ENCODE assay signal across 28 cellular contexts in the genomic region with DNA sequence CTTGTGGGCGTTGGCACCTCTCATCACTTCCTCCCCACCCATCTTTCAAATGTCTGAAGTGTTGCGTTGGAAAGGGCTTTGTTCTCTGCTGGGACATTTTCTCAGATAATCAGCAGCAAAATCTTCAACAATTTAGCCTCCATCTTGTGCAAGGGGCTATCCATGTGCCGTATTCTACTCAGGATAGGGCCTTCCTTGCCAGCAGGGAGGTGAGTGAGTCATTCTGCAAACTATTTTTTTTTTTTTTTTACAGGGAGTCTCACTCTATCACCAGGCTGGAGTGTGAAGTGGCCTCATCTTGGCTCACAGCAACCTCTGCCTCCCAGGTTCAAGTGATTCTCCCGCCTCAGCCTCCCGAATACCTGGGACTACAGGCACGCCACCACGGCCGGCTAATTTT.
A peak's percentile ranks its signal among the peaks of the same experiment; 100 is the strongest.
DNase-seq lines count a peak whose midpoint lies in the region; ATAC-seq and TF ChIP-seq lines count a peak whose summit lies in the region.
"Had no signal": no experiment of that assay in that cellular context is flagged by ENCODE, and none has a peak within 500 bp of the region (broad histone marks: within the 10 kb centered on the region; RNA-seq: fewer than 3 reads in every experiment).

No MANE protein-coding gene starts in this region.

- no peak overlapping the region for H2AK9ac ChIP-seq in IMR-90 (replicated peaks; ENCODE audit: low read depth, low read length, poor library complexity)

- no peak overlapping the region for H3K27ac ChIP-seq in IMR-90 (ENCODE audit: insufficient read depth, low read length)
- H3K27ac ChIP-seq: Peyer's patch, skin epidermis, thoracic aorta had no signal

- H2BK5ac ChIP-seq in IMR-90 (ENCODE audit: low read depth, low read length, poor library complexity, severe bottlenecking) = no peak overlapping the region

- no peaks in the 10 kb centered on the region for H3K27me3 Mint-ChIP-seq in progenitor cell of endocrine pancreas
- H3K27me3 Mint-ChIP-seq in activated T-cell treated with anti-CD3 and anti-CD28 coated beads, Interleukin-2, amount 50 U/mL, for 72 hours (ENCODE audit: low read depth) = no peaks in the 10 kb centered on the region
- H3K27me3 Mint-ChIP-seq: stimulated activated naive B cell treated with anti-CD40 and anti-IgM and Interleukin-4, amounts not matched to agents 10 μg/mL and 1 μg/mL and 100 μg/mL, for 72 hours had no signal

- H3K9me1 ChIP-seq in IMR-90 (ENCODE audit: insufficient read depth, low read length) = no peaks in the 10 kb centered on the region

- no peaks in the 10 kb centered on the region for H3K9me3 Mint-ChIP-seq in progenitor cell of endocrine pancreas (ENCODE audit: low read depth)
- H3K9me3 Mint-ChIP-seq in activated T-cell treated with anti-CD3 and anti-CD28 coated beads, Interleukin-2, amount 50 U/mL, for 72 hours = no peaks in the 10 kb centered on the region

- no peak overlapping the region for H3K9ac ChIP-seq in IMR-90 (ENCODE audit: low read depth, low read length)

- no peak overlapping the region for H4K91ac ChIP-seq in IMR-90 (ENCODE audit: insufficient read depth, low read depth, low read length)

- no peaks in the 10 kb centered on the region for H3K27me3 ChIP-seq in IMR-90 (ENCODE audit: control insufficient read depth, insufficient read depth, low read length)
- H3K27me3 ChIP-seq: Peyer's patch had no signal

- TF ChIP-seq CTCF in IMR-90 (conservative IDR thresholded peaks at IDR 0.05; ENCODE audit: low read depth, low read length) = no peak
- TF ChIP-seq CTCF in progenitor cell of endocrine pancreas (IDR thresholded peaks at IDR 0.05; ENCODE audit: unreplicated experiment) = no peak

- H3K4ac ChIP-seq in IMR-90 (ENCODE audit: low read depth, low read length) = no peak overlapping the region

- intact Hi-C loops in IMR-90 (cut with micrococcal nuclease) = no loop called here

- no peak overlapping the region for H3K4me3 ChIP-seq in IMR-90 (ENCODE audit: insufficient read depth, low read depth, low read length)
- H3K4me3 ChIP-seq: K562, Peyer's patch, skin epidermis, thoracic aorta had no signal

- no TSS peak for BruUV-seq in IMR-90 (replicated peaks; lab: Mats Ljungman, UMichigan)

- WGBS in IMR-90 (ENCODE audit: extremely low coverage in 2 of 2, insufficient read length in 1 of 2), 2 experiments = 89% methylated on average over 3 of the region's 8 CpGs; no CpG with 5 or more reads in 1 of the 2 experiments

- no peak for TF ChIP-seq POLR2A in IMR-90 (IDR thresholded peaks at IDR 0.05; ENCODE audit: low read depth, low read length)

- no peak overlapping the region for H3K4me3 Mint-ChIP-seq in progenitor cell of endocrine pancreas (ENCODE audit: low read depth)
- H3K4me3 Mint-ChIP-seq in activated T-cell treated with anti-CD3 and anti-CD28 coated beads, Interleukin-2, amount 50 U/mL, for 72 hours = no peak overlapping the region
- H3K4me3 Mint-ChIP-seq: naive B cell; stimulated activated naive B cell treated with anti-CD40 and anti-IgM and Interleukin-4, amounts not matched to agents 10 μg/mL and 1 μg/mL and 100 μg/mL, for 72 hours; WTC11 had no signal

- no peak for TF ChIP-seq RAD21 in IMR-90 (IDR thresholded peaks at IDR 0.05; ENCODE audit: low read length)

- ATAC-seq in IMR-90 (ENCODE audit: low read depth) = peak; percentile 48; the same call in 1 of the 2 replicates
- ATAC-seq in activated T-cell treated with anti-CD3 and anti-CD28 coated beads, Interleukin-2, amount 50 U/mL, for 72 hours (replicated peaks in 1 of 2) = no peak
- ATAC-seq: K562; stimulated activated naive B cell treated with anti-CD40 and anti-IgM and Interleukin-4, amounts not matched to agents 10 μg/mL and 1 μg/mL and 100 μg/mL, for 72 hours; WTC11 had no signal

- DNase-seq in A172 (ENCODE audit: low spot score) (peak; percentile 21), IMR-90 (peak; percentile 8), astrocyte of the hippocampus (ENCODE audit: low read depth, low spot score) (peak; percentile 28), fibroblast of the conjunctiva (ENCODE audit: low read depth) (peak; percentile 51), COLO668 (lab: John Stamatoyannopoulos, UW; ENCODE audit: unreplicated experiment) (no peak), progenitor cell of endocrine pancreas (ENCODE audit: low spot score, unreplicated experiment) (no peak), 8988T (no peak)
- no peak for DNase-seq in activated T-cell treated with anti-CD3 and anti-CD28 coated beads, Interleukin-2, amount 50 U/mL, for 72 hours
- DNase-seq: ACHN; activated CD4-positive, alpha-beta T cell treated with anti-CD3 and anti-CD28 coated beads, Interleukin-2, amount 50 U/mL, for 4 hours; activated gamma-delta T cell; amygdala; C1 segment of cervical spinal cord; effector memory CD4-positive, alpha-beta T cell; GDM1; hypothalamus; islet precursor cell; MV-4-11; naive B cell; NCI-H187; NCI-H2227 treated with DMSO at 0.1 percent for 48 hours; Peyer's patch; stimulated activated CD4-positive, alpha-beta T cell treated with anti-CD3 and anti-CD28 coated beads, Interleukin-2, amount 100 ng/mL, for 24 hours; stimulated activated naive B cell treated with anti-CD40 and anti-IgM and Interleukin-4, amounts not matched to agents 10 μg/mL and 1 μg/mL and 100 μg/mL, for 72 hours had no signal

- no peaks in the 10 kb centered on the region for H3K79me1 ChIP-seq in IMR-90 (ENCODE audit: low read depth in 1 of 2, low read length in 2 of 2)

- H4K20me1 ChIP-seq in IMR-90 (ENCODE audit: insufficient read depth, low read length) = no peaks in the 10 kb centered on the region

- H2BK20ac ChIP-seq in IMR-90 (ENCODE audit: low read depth, low read length) = no peak overlapping the region

- peak overlapping the region; percentile 30; the same call in 1 of the 2 replicates for H3K4me2 ChIP-seq in IMR-90 (ENCODE audit: low read depth, low read length)

- H3K36me3 ChIP-seq in IMR-90 (ENCODE audit: control insufficient read depth, insufficient read depth, low read length) = no peaks in the 10 kb centered on the region
- H3K36me3 ChIP-seq: Peyer's patch, thoracic aorta had no signal

- no peak overlapping the region for H3K27ac Mint-ChIP-seq in progenitor cell of endocrine pancreas
- H3K27ac Mint-ChIP-seq in activated T-cell treated with anti-CD3 and anti-CD28 coated beads, Interleukin-2, amount 50 U/mL, for 72 hours = no peak overlapping the region
- H3K27ac Mint-ChIP-seq: naive B cell; stimulated activated naive B cell treated with anti-CD40 and anti-IgM and Interleukin-4, amounts not matched to agents 10 μg/mL and 1 μg/mL and 100 μg/mL, for 72 hours; WTC11 had no signal

- in situ Hi-C loops in IMR-90 (cut with MboI; ENCODE audit: low sequenced_read_pairs) = no loop called here

- peaks cover 1% of the 10 kb centered on the region for H3K4me1 Mint-ChIP-seq in progenitor cell of endocrine pancreas (ENCODE audit: low read depth)
- H3K4me1 Mint-ChIP-seq in activated T-cell treated with anti-CD3 and anti-CD28 coated beads, Interleukin-2, amount 50 U/mL, for 72 hours (ENCODE audit: low read depth) = no peaks in the 10 kb centered on the region
- H3K4me1 Mint-ChIP-seq: naive B cell; stimulated activated naive B cell treated with anti-CD40 and anti-IgM and Interleukin-4, amounts not matched to agents 10 μg/mL and 1 μg/mL and 100 μg/mL, for 72 hours; WTC11 had no signal

- H3K9me3 ChIP-seq in IMR-90 (ENCODE audit: control insufficient read depth, insufficient read depth, low read length) = no peaks in the 10 kb centered on the region
- H3K9me3 ChIP-seq: Peyer's patch, thoracic aorta had no signal

- H3K4me1 ChIP-seq in IMR-90 (ENCODE audit: control insufficient read depth, insufficient read depth, low read length) = no peaks in the 10 kb centered on the region
- H3K4me1 ChIP-seq: Peyer's patch had no signal

- POLR2A ChIA-PET in IMR-90 (lab: Charles Lee; ENCODE audit: unreplicated experiment) = no interaction called here

- no peak overlapping the region for H3K56ac ChIP-seq in IMR-90 (ENCODE audit: extremely low read depth, insufficient read depth, low read length)

- CTCF ChIA-PET in IMR-90 (lab: Yijun Ruan, JAX) = interaction anchor here (0.6 kb wide), 1 partner anchor 341 kb away, joined by 3 read pairs; no protein-coding TSS in a partner anchor

- H3K23ac ChIP-seq in IMR-90 (ENCODE audit: low read depth, low read length) = no peak overlapping the region

- no peak overlapping the region for H2BK120ac ChIP-seq in IMR-90 (ENCODE audit: low read depth, low read length)

- H4K8ac ChIP-seq in IMR-90 (ENCODE audit: low read depth in 2 of 2, low read length in 2 of 2) = no peak overlapping the region

- no peak overlapping the region for H3K14ac ChIP-seq in IMR-90 (replicated peaks; ENCODE audit: low read depth, low read length)

- peak overlapping the region; percentile 33 for H2AFZ ChIP-seq in IMR-90 (replicated peaks; ENCODE audit: low read length, poor library complexity)

- no peak overlapping the region for H3K18ac ChIP-seq in IMR-90 (ENCODE audit: low read depth, low read length)

- no peak overlapping the region for H2BK15ac ChIP-seq in IMR-90 (ENCODE audit: low read depth, low read length)

- no peak overlapping the region for H2AK5ac ChIP-seq in IMR-90 (ENCODE audit: low read depth, low read length)

- H3K36me3 Mint-ChIP-seq in progenitor cell of endocrine pancreas (ENCODE audit: insufficient read depth) = no peaks in the 10 kb centered on the region
- no peaks in the 10 kb centered on the region for H3K36me3 Mint-ChIP-seq in activated T-cell treated with anti-CD3 and anti-CD28 coated beads, Interleukin-2, amount 50 U/mL, for 72 hours (ENCODE audit: insufficient read depth in 2 of 2)
- H3K36me3 Mint-ChIP-seq: naive B cell; stimulated activated naive B cell treated with anti-CD40 and anti-IgM and Interleukin-4, amounts not matched to agents 10 μg/mL and 1 μg/mL and 100 μg/mL, for 72 hours; WTC11 had no signal

- no peak overlapping the region for H4K5ac ChIP-seq in IMR-90 (ENCODE audit: low read depth, low read length)

- dilution Hi-C loops in IMR-90 (cut with HindIII; ENCODE audit: low sequenced_read_pairs, unreplicated experiment) = no loop called here

TF ChIP-seq in IMR-90, 13 proteins besides CTCF, POLR2A, EP300 and RAD21:
- TF ChIP-seq MAFK (IDR thresholded peaks at IDR 0.05; ENCODE audit: low read depth, low read length) (no peak), SMC3 (IDR thresholded peaks at IDR 0.05; ENCODE audit: low read depth, low read length) (no peak), NFE2L2 (IDR thresholded peaks at IDR 0.05; ENCODE audit: low read depth, low read length) (no peak), RFX5 (IDR thresholded peaks at IDR 0.05; ENCODE audit: low read depth, low read length) (no peak), MXI1 (IDR thresholded peaks at IDR 0.05; ENCODE audit: borderline replicate concordance, low read depth, low read length) (no peak), MAZ (IDR thresholded peaks at IDR 0.05; ENCODE audit: borderline replicate concordance, low read depth, low read length) (no peak), CEBPB (IDR thresholded peaks at IDR 0.05; ENCODE audit: low read depth, low read length) (no peak)
TF ChIP-seq in IMR-90: peak in this region for 0.

Comparison
In these comparisons a context has a peak if more than half of its experiments do, and no peak if none do; other contexts are left out.
1. DNase-seq: peak in A172 (single experiment), IMR-90 (single experiment), astrocyte of the hippocampus (single experiment) and fibroblast of the conjunctiva (single experiment); none in COLO668 (single experiment), progenitor cell of endocrine pancreas (single experiment), 8988T (single experiment) and activated T-cell treated with anti-CD3 and anti-CD28 coated beads, Interleukin-2, amount 50 U/mL, for 72 hours (0 of 2).